ENCODE assay signal across 19 cellular contexts in genomic region chr14:77259025-77259715, GRCh38. TPM values are rescaled to one million over a fixed set of nuclear protein-coding genes. Genes with fewer than 3 reads are reported as not detected.
DNase-seq lines count a peak whose midpoint lies in the region; ATAC-seq and TF ChIP-seq lines count a peak whose summit lies in the region.
"Had no signal": no experiment of that assay in that cellular context is flagged by ENCODE, and none has a peak within 500 bp of the region (broad histone marks: within the 10 kb centered on the region; RNA-seq: fewer than 3 reads in every experiment).

No MANE protein-coding gene starts in this region.

- peaks cover 33% of the 10 kb centered on the region for H3K27me3 Mint-ChIP-seq in chondrocyte (ENCODE audit: low read depth)

- no CpG with 5 or more reads among the region's 11 CpGs for WGBS in mesendoderm (ENCODE audit: extremely low coverage, insufficient coverage, low lambda C conversion rate)
- WGBS in thyroid gland, 2 donors: 50 to 59% methylated on average over 8 to 11 of the region's 11 CpGs

- no peak overlapping the region for H3K4me3 Mint-ChIP-seq in chondrocyte (ENCODE audit: unreplicated experiment)
- H3K4me3 Mint-ChIP-seq: CD14-positive monocyte; CD8-positive, alpha-beta T cell; GM23338; H9 had no signal

- H3K4me3 ChIP-seq in HCT116 (replicated peaks in 1 of 2; ENCODE audit: low read depth in 1 of 2, low read length in 2 of 2): no peak overlapping the region
- no peak overlapping the region for H3K4me3 ChIP-seq in mesendoderm (ENCODE audit: low read length)
- no peak overlapping the region for H3K4me3 ChIP-seq in thyroid gland (replicated peaks in 1 of 3)
- H3K4me3 ChIP-seq: A549, GM23338 had no signal

- H3K9me3 Mint-ChIP-seq in chondrocyte (ENCODE audit: low read depth): no peaks in the 10 kb centered on the region
- H3K9me3 Mint-ChIP-seq: CD14-positive monocyte; CD8-positive, alpha-beta T cell; GM23338; H9 had no signal

- H3K36me3 ChIP-seq in HCT116 (ENCODE audit: control insufficient read depth in 1 of 2, insufficient read depth in 2 of 2, low read length in 2 of 2): no peaks in the 10 kb centered on the region
- H3K36me3 ChIP-seq in mesendoderm (ENCODE audit: control insufficient read depth, insufficient read depth, low read length): no peaks in the 10 kb centered on the region
- H3K36me3 ChIP-seq in thyroid gland: no peaks in the 10 kb centered on the region
- H3K36me3 ChIP-seq: BE2C had no signal

- no peak overlapping the region for H3K23ac ChIP-seq in mesendoderm (ENCODE audit: low read length)

- H3K4me2 ChIP-seq in HCT116 (ENCODE audit: low read length): no peak overlapping the region
- H3K4me2 ChIP-seq in mesendoderm (ENCODE audit: low read length): no peak overlapping the region
- H3K4me2 ChIP-seq: A549, GM23338 had no signal

- TF ChIP-seq CTCF in HCT116 (IDR thresholded peaks at IDR 0.05 in 2 of 3, conservative IDR thresholded peaks at IDR 0.05 in 1 of 3; ENCODE audit: borderline replicate concordance in 1 of 3, insufficient read depth in 1 of 3, low read depth in 2 of 3, low read length in 2 of 3) (no peak), chondrocyte (IDR thresholded peaks at IDR 0.05) (no peak), thyroid gland (IDR thresholded peaks at IDR 0.05) (no peak)

- TF ChIP-seq RAD21 in HCT116 (IDR thresholded peaks at IDR 0.05; ENCODE audit: low read depth): no peak

- DNase-seq in HCT116 (ENCODE audit: low read depth, low spot score) (no peak), chondrocyte (ENCODE audit: low spot score) (peak; percentile 83), mesendoderm (no peak), thyroid gland (peak; percentile 5 to 11), iPS-NIHi7 (ENCODE audit: extremely low spot score) (no peak), cardiac septum (ENCODE audit: low spot score) (no peak), hepatic stellate cell (ENCODE audit: low spot score) (no peak)
- DNase-seq: BE2C; CD8-positive, alpha-beta T cell; COR-L47; DMS153; DMS79 treated with DMSO at 0.1 percent for 48 hours; EL; H9 had no signal

- H3K27me3 ChIP-seq in HCT116 (ENCODE audit: insufficient read depth, low read length) (no peaks in the 10 kb centered on the region), mesendoderm (ENCODE audit: insufficient read depth, low read length, poor library complexity) (no peaks in the 10 kb centered on the region), thyroid gland (no peaks in the 10 kb centered on the region)
- H3K27me3 ChIP-seq: BE2C had no signal

- H2BK5ac ChIP-seq in mesendoderm (ENCODE audit: low read length): no peak overlapping the region

- H3K79me1 ChIP-seq in mesendoderm (ENCODE audit: low read length): no peaks in the 10 kb centered on the region

- H3K79me2 ChIP-seq in HCT116 (ENCODE audit: insufficient read depth, low read length) (no peaks in the 10 kb centered on the region), mesendoderm (ENCODE audit: control insufficient read depth, insufficient read depth, low read length) (no peaks in the 10 kb centered on the region)

- CTCF ChIA-PET in HCT116 (lab: Charles Lee): no interaction called here

- H3K56ac ChIP-seq in mesendoderm (ENCODE audit: low read length): peak overlapping the region; percentile 25

- H3K4me1 ChIP-seq in HCT116 (ENCODE audit: control insufficient read depth in 1 of 2, insufficient read depth in 2 of 2, low read length in 2 of 2) (no peaks in the 10 kb centered on the region), mesendoderm (ENCODE audit: control insufficient read depth, low read depth, low read length) (no peaks in the 10 kb centered on the region), thyroid gland (no peaks in the 10 kb centered on the region)
- H3K4me1 ChIP-seq: A549, BE2C had no signal

- TF ChIP-seq POLR2A in HCT116 (IDR thresholded peaks at IDR 0.05; ENCODE audit: borderline replicate concordance, extremely low read depth, insufficient read depth, insufficient read length) (no peak), thyroid gland (IDR thresholded peaks at IDR 0.05) (no peak)

- no peak overlapping the region for H3K4ac ChIP-seq in mesendoderm (ENCODE audit: low read depth, low read length)

- H3K9me3 ChIP-seq in HCT116 (ENCODE audit: control insufficient read depth in 1 of 2, insufficient read depth in 1 of 2, low read depth in 1 of 2, low read length in 2 of 2) (no peaks in the 10 kb centered on the region), thyroid gland (no peaks in the 10 kb centered on the region)
- H3K9me3 ChIP-seq: A549, BE2C had no signal

- no peaks in the 10 kb centered on the region for H4K20me1 ChIP-seq in HCT116 (ENCODE audit: insufficient read depth)

- intact Hi-C loops in HCT116 (cut with micrococcal nuclease): no loop called here
- intact Hi-C loops in thyroid gland (cut with DNase I): no loop called here
- intact Hi-C loops in cardiac septum (cut with DNase I): no loop called here

- ATAC-seq in HCT116: 0 out of 2 replicates have a peak, but pooled peaks have one; percentile 20
- ATAC-seq: A549; CD8-positive, alpha-beta T cell; GM23338 had no signal

- no TSS peak for BruUV-seq in HCT116 (replicated peaks; lab: Mats Ljungman, UMichigan)

- no peak overlapping the region for H3K27ac Mint-ChIP-seq in chondrocyte (ENCODE audit: unreplicated experiment)
- H3K27ac Mint-ChIP-seq: CD14-positive monocyte; CD8-positive, alpha-beta T cell; GM23338 had no signal

- H2AK5ac ChIP-seq in mesendoderm (ENCODE audit: low read length): no peak overlapping the region

- no peak overlapping the region for H3K9ac ChIP-seq in HCT116 (ENCODE audit: low read length)
- H3K9ac ChIP-seq in mesendoderm (ENCODE audit: low read length): no peak overlapping the region

- H3K27ac ChIP-seq in HCT116 (ENCODE audit: low read depth, low read length) (no peak overlapping the region), mesendoderm (ENCODE audit: low read depth, low read length) (no peak overlapping the region), thyroid gland (no peak overlapping the region)
- H3K27ac ChIP-seq: A549 had no signal

- RAD21 ChIA-PET in HCT116 (lab: Charles Lee; ENCODE audit: low non-redundant PET in 1 of 2, low total read pairs in 2 of 2, uncharacterized antibody in 2 of 2, unreplicated experiment in 2 of 2): no interaction called here

- H3K18ac ChIP-seq in mesendoderm (ENCODE audit: low read length): no peak overlapping the region

- no peak overlapping the region for H2BK15ac ChIP-seq in mesendoderm (replicated peaks; ENCODE audit: low read depth)

- POLR2A ChIA-PET in HCT116 (lab: Charles Lee): no interaction called here

- H3K9me2 ChIP-seq in HCT116 (ENCODE audit: insufficient read depth): no peaks in the 10 kb centered on the region

- no peak overlapping the region for H4K8ac ChIP-seq in mesendoderm (ENCODE audit: low read depth, low read length)

- H2BK120ac ChIP-seq in mesendoderm (ENCODE audit: low read depth, low read length): no peak overlapping the region

- no peak overlapping the region for H2AFZ ChIP-seq in HCT116 (ENCODE audit: low read depth, low read length, poor library complexity, severe bottlenecking)
- H2AFZ ChIP-seq: GM23338 had no signal

- H3K4me1 Mint-ChIP-seq in chondrocyte (ENCODE audit: low read depth): no peaks in the 10 kb centered on the region

- peaks cover 6% of the 10 kb centered on the region for H3K36me3 Mint-ChIP-seq in chondrocyte (ENCODE audit: low read depth)
- H3K36me3 Mint-ChIP-seq: CD14-positive monocyte; CD8-positive, alpha-beta T cell had no signal

- H4K5ac ChIP-seq in mesendoderm (ENCODE audit: low read length): no peak overlapping the region

TF ChIP-seq in HCT116, 20 proteins besides CTCF, POLR2A, EP300 and RAD21:
- TF ChIP-seq ZFX (IDR thresholded peaks at IDR 0.05) (no peak), YY1 (IDR thresholded peaks at IDR 0.05; ENCODE audit: extremely low read depth, insufficient replicate concordance, low read depth, low read length) (no peak)

RNA-seq across cellular contexts. Expression of gene NGB, which starts 11.8 kb away (rescaled TPM):
- not detected for total RNA-seq in HCT116 (2021; ENCODE audit: unreplicated experiment)
- polyA plus RNA-seq in HCT116 (2012): not detected in 2 replicates
- not detected in 3 replicates for total RNA-seq in chondrocyte
- polyA plus RNA-seq in mesendoderm (2013, experiment 1 of 2): 0.11 TPM
- polyA plus RNA-seq in mesendoderm (2013, experiment 2 of 2): 0.15 TPM
- not detected for total RNA-seq in thyroid gland
- total RNA-seq in cardiac septum: not detected
- total RNA-seq: CD8-positive, alpha-beta T cell; HT1080 had no signal
- polyA plus RNA-seq: A549, AG04450, CD14-positive monocyte had no signal

Comparison
In these comparisons a context has a peak if more than half of its experiments do, and no peak if none do; other contexts are left out.
1. DNase-seq: peak in chondrocyte (single experiment) and thyroid gland (2 of 2); none in HCT116 (single experiment), mesendoderm (single experiment), iPS-NIHi7 (single experiment), cardiac septum (single experiment) and hepatic stellate cell (single experiment).